ENCODE assay signal across 31 cellular contexts in genomic region chr2:212354382-212354781, GRCh38.
"Had no signal": no experiment of that assay in that cellular context is flagged by ENCODE, and none has a peak within 500 bp of the region (broad histone marks: within the 10 kb centered on the region; RNA-seq: fewer than 3 reads in every experiment).

No MANE protein-coding gene starts in this region.

- DNase-seq: activated CD4-positive, alpha-beta memory T cell treated with anti-CD3 and anti-CD28 coated beads for 36 hours; activated CD4-positive, alpha-beta T cell treated with anti-CD3 and anti-CD28 coated beads for 36 hours; activated CD4-positive, alpha-beta T cell treated with anti-CD3 and anti-CD28 coated beads, Interleukin-2, amount 10 ng/mL, durations not matched to agents 24 days and 14 days; activated CD4-positive, CD25-positive, alpha-beta regulatory T cell; activated CD4-positive, CD25-positive, alpha-beta regulatory T cell treated with anti-CD3 and anti-CD28 coated beads, Interleukin-2, amount 50 U/mL, for 72 hours; activated CD8-positive, alpha-beta memory T cell treated with anti-CD3 and anti-CD28 coated beads, Interleukin-2, amount 10 ng/mL, durations not matched to agents 7 days and 5 days; activated CD8-positive, alpha-beta memory T cell treated with anti-CD3 and anti-CD28 coated beads, Interleukin-2, amount 50 U/mL, for 4 hours; activated CD8-positive, alpha-beta T cell treated with anti-CD3 and anti-CD28 coated beads, Interleukin-2, amount 10 ng/mL, durations not matched to agents 7 days and 5 days; activated effector memory CD4-positive, alpha-beta T cell treated with anti-CD3 and anti-CD28 coated beads, Interleukin-2, amount 50 U/mL, for 16 hours; activated naive CD4-positive, alpha-beta T cell treated with anti-CD3 and anti-CD28 coated beads for 36 hours; activated naive CD8-positive, alpha-beta T cell treated with anti-CD3 and anti-CD28 coated beads for 36 hours; activated naive CD8-positive, alpha-beta T cell treated with anti-CD3 and anti-CD28 coated beads, Interleukin-2, amount 50 U/mL, for 24 hours; activated T-cell treated with anti-CD3 and anti-CD28 coated beads, Interleukin-2, amount 50 U/mL, for 1 hour; activated T-cell treated with anti-CD3 and anti-CD28 coated beads, Interleukin-2, amount 50 U/mL, for 48 hours; dorsolateral prefrontal cortex; effector memory CD4-positive, alpha-beta T cell; erythroblast; foreskin keratinocyte; gastrocnemius medialis; glutamatergic neuron; T-helper 2 cell had no signal

- H3K36me3 Mint-ChIP-seq: activated CD4-positive, alpha-beta memory T cell treated with anti-CD3 and anti-CD28 coated beads for 36 hours; activated CD8-positive, alpha-beta memory T cell treated with anti-CD3 and anti-CD28 coated beads, Interleukin-2, amount 10 ng/mL, durations not matched to agents 7 days and 5 days; activated naive CD4-positive, alpha-beta T cell treated with anti-CD3 and anti-CD28 coated beads, Interleukin-2, amount 50 U/mL, for 24 hours; activated naive CD8-positive, alpha-beta T cell treated with anti-CD3 and anti-CD28 coated beads for 36 hours had no signal

- H3K36me3 ChIP-seq: ascending aorta, breast epithelium, esophagus muscularis mucosa, gastrocnemius medialis had no signal

- H3K27me3 ChIP-seq: ascending aorta, breast epithelium, dorsolateral prefrontal cortex, esophagus muscularis mucosa, foreskin keratinocyte, gastrocnemius medialis had no signal

- H3K4me3 ChIP-seq: breast epithelium, coronary artery, dorsolateral prefrontal cortex, esophagus muscularis mucosa, gastrocnemius medialis had no signal

- H3K9me3 Mint-ChIP-seq: activated CD4-positive, alpha-beta T cell treated with anti-CD3 and anti-CD28 coated beads, Interleukin-2, amount 10 ng/mL, durations not matched to agents 24 days and 14 days; activated naive CD8-positive, alpha-beta T cell treated with anti-CD3 and anti-CD28 coated beads for 36 hours; activated naive CD8-positive, alpha-beta T cell treated with anti-CD3 and anti-CD28 coated beads, Interleukin-2, amount 50 U/mL, for 24 hours; activated T-helper 1 cell treated with anti-CD3 and anti-CD28 coated beads, Interleukin-12 subunit alpha, Interleukin-12 subunit beta, Interleukin-2, Interleukin-4 antibody, amounts not matched to agents 30 ng/mL and 10 ng/mL and 1 ng/mL, durations not matched to agents 14 hours and 24 hours and 36 hours; activated T-helper 2 cell treated with anti-CD3 and anti-CD28 coated beads, Interferon-gamma antibody, Interleukin-2, Interleukin-4, amounts not matched to agents 10 μg/mL and 5 μg/mL and 100 μg/mL, durations not matched to agents 14 hours and 24 hours and 36 hours; dendritic cell treated with granulocyte-macrophage colony-stimulating factor and Interleukin-4, amounts not matched to agents 40 ng/mL and 50 ng/mL, for 4 days had no signal

- H3K27ac Mint-ChIP-seq: activated CD4-positive, alpha-beta memory T cell treated with anti-CD3 and anti-CD28 coated beads for 36 hours; activated CD4-positive, alpha-beta T cell treated with anti-CD3 and anti-CD28 coated beads for 36 hours; activated CD4-positive, alpha-beta T cell treated with anti-CD3 and anti-CD28 coated beads, Interleukin-2, amount 10 ng/mL, durations not matched to agents 24 days and 14 days; activated CD8-positive, alpha-beta memory T cell treated with anti-CD3 and anti-CD28 coated beads, Interleukin-2, amount 10 ng/mL, durations not matched to agents 7 days and 5 days; activated CD8-positive, alpha-beta T cell treated with anti-CD3 and anti-CD28 coated beads, Interleukin-2, amount 10 ng/mL, durations not matched to agents 7 days and 5 days; activated naive CD4-positive, alpha-beta T cell treated with anti-CD3 and anti-CD28 coated beads for 36 hours; activated naive CD4-positive, alpha-beta T cell treated with anti-CD3 and anti-CD28 coated beads, Interleukin-2, amount 50 U/mL, for 24 hours; activated naive CD8-positive, alpha-beta T cell treated with anti-CD3 and anti-CD28 coated beads for 36 hours; activated naive CD8-positive, alpha-beta T cell treated with anti-CD3 and anti-CD28 coated beads, Interleukin-2, amount 50 U/mL, for 24 hours; activated T-helper 1 cell treated with anti-CD3 and anti-CD28 coated beads, Interleukin-12 subunit alpha, Interleukin-12 subunit beta, Interleukin-2, Interleukin-4 antibody, amounts not matched to agents 30 ng/mL and 10 ng/mL and 1 ng/mL, durations not matched to agents 14 hours and 24 hours and 36 hours; activated T-helper 2 cell treated with anti-CD3 and anti-CD28 coated beads, Interferon-gamma antibody, Interleukin-2, Interleukin-4, amounts not matched to agents 10 μg/mL and 5 μg/mL and 100 μg/mL, durations not matched to agents 14 hours and 24 hours and 36 hours; dendritic cell treated with granulocyte-macrophage colony-stimulating factor and Interleukin-4, amounts not matched to agents 40 ng/mL and 50 ng/mL, for 4 days had no signal

- H3K4me1 Mint-ChIP-seq: activated CD4-positive, alpha-beta T cell treated with anti-CD3 and anti-CD28 coated beads for 36 hours; activated CD4-positive, alpha-beta T cell treated with anti-CD3 and anti-CD28 coated beads, Interleukin-2, amount 10 ng/mL, durations not matched to agents 24 days and 14 days; activated CD8-positive, alpha-beta memory T cell treated with anti-CD3 and anti-CD28 coated beads, Interleukin-2, amount 10 ng/mL, durations not matched to agents 7 days and 5 days; activated naive CD4-positive, alpha-beta T cell treated with anti-CD3 and anti-CD28 coated beads, Interleukin-2, amount 50 U/mL, for 24 hours; activated naive CD8-positive, alpha-beta T cell treated with anti-CD3 and anti-CD28 coated beads for 36 hours; activated naive CD8-positive, alpha-beta T cell treated with anti-CD3 and anti-CD28 coated beads, Interleukin-2, amount 50 U/mL, for 24 hours; central memory CD8-positive, alpha-beta T cell had no signal

- H3K9me3 ChIP-seq: ascending aorta, breast epithelium, esophagus muscularis mucosa, gastrocnemius medialis had no signal

- H3K27ac ChIP-seq: breast epithelium, coronary artery, dorsolateral prefrontal cortex, esophagus muscularis mucosa, foreskin keratinocyte, gastrocnemius medialis had no signal

- H3K4me1 ChIP-seq: breast epithelium, esophagus muscularis mucosa, foreskin keratinocyte, gastrocnemius medialis had no signal

- H3K4me3 Mint-ChIP-seq: activated CD4-positive, alpha-beta memory T cell treated with anti-CD3 and anti-CD28 coated beads for 36 hours; activated CD4-positive, alpha-beta T cell treated with anti-CD3 and anti-CD28 coated beads for 36 hours; activated CD4-positive, alpha-beta T cell treated with anti-CD3 and anti-CD28 coated beads, Interleukin-2, amount 10 ng/mL, durations not matched to agents 24 days and 14 days; activated CD8-positive, alpha-beta memory T cell treated with anti-CD3 and anti-CD28 coated beads, Interleukin-2, amount 10 ng/mL, durations not matched to agents 7 days and 5 days; activated CD8-positive, alpha-beta T cell treated with anti-CD3 and anti-CD28 coated beads, Interleukin-2, amount 10 ng/mL, durations not matched to agents 7 days and 5 days; activated naive CD4-positive, alpha-beta T cell treated with anti-CD3 and anti-CD28 coated beads for 36 hours; activated naive CD4-positive, alpha-beta T cell treated with anti-CD3 and anti-CD28 coated beads, Interleukin-2, amount 50 U/mL, for 24 hours; activated naive CD8-positive, alpha-beta T cell treated with anti-CD3 and anti-CD28 coated beads for 36 hours; activated naive CD8-positive, alpha-beta T cell treated with anti-CD3 and anti-CD28 coated beads, Interleukin-2, amount 50 U/mL, for 24 hours; activated T-helper 1 cell treated with anti-CD3 and anti-CD28 coated beads, Interleukin-12 subunit alpha, Interleukin-12 subunit beta, Interleukin-2, Interleukin-4 antibody, amounts not matched to agents 30 ng/mL and 10 ng/mL and 1 ng/mL, durations not matched to agents 14 hours and 24 hours and 36 hours; brain; central memory CD8-positive, alpha-beta T cell; dendritic cell treated with granulocyte-macrophage colony-stimulating factor and Interleukin-4, amounts not matched to agents 40 ng/mL and 50 ng/mL, for 4 days had no signal

- ATAC-seq: activated CD4-positive, alpha-beta T cell treated with anti-CD3 and anti-CD28 coated beads for 36 hours; activated CD8-positive, alpha-beta memory T cell treated with anti-CD3 and anti-CD28 coated beads, Interleukin-2, amount 10 ng/mL, durations not matched to agents 7 days and 5 days; activated CD8-positive, alpha-beta T cell treated with anti-CD3 and anti-CD28 coated beads, Interleukin-2, amount 10 ng/mL, durations not matched to agents 7 days and 5 days; activated naive CD8-positive, alpha-beta T cell treated with anti-CD3 and anti-CD28 coated beads, Interleukin-2, amount 50 U/mL, for 24 hours; foreskin keratinocyte; gastrocnemius medialis had no signal
